8 cellular contexts compared by ENCODE assay signal in genomic region chr1:234970371-234970730, GRCh38.
DNase-seq lines count a peak whose midpoint lies in the region; ATAC-seq and TF ChIP-seq lines count a peak whose summit lies in the region.

No MANE protein-coding gene starts in this region.

- H3K9me3 Mint-ChIP-seq in Calu3 (ENCODE audit: low read depth, unreplicated experiment) = no peaks in the 10 kb centered on the region

- H3K4me3 ChIP-seq in SJSA1 (no peak overlapping the region), prostate gland (no peak overlapping the region)

- H3K27ac Mint-ChIP-seq in Calu3 (ENCODE audit: unreplicated experiment) = no peak overlapping the region

- 7% methylated on average over 5 of the region's 5 CpGs for WGBS in prostate gland

- peak overlapping the region; percentile 90 for H3K27ac ChIP-seq in SJSA1
- H3K27ac ChIP-seq in prostate gland = peak overlapping the region; percentile 72

- H3K4me3 Mint-ChIP-seq in Calu3 (ENCODE audit: low read depth, unreplicated experiment) = peak overlapping the region; percentile 42

- H3K36me3 Mint-ChIP-seq in Calu3 (ENCODE audit: insufficient read depth, unreplicated experiment) = no peaks in the 10 kb centered on the region

- H3K27me3 ChIP-seq in SJSA1 (replicated peaks) = no peaks in the 10 kb centered on the region
- no peaks in the 10 kb centered on the region for H3K27me3 ChIP-seq in prostate gland (replicated peaks; ENCODE audit: insufficient read depth)

- intact Hi-C loops in Calu3 (cut with micrococcal nuclease; ENCODE audit: unreplicated experiment) (no loop called here), prostate gland (cut with DNase I) (loop anchor here (5.0 kb wide), 2 partner anchors 248 to 358 kb away; partner anchors contain the start of gene IRF2BP2)

- H3K36me3 ChIP-seq in SJSA1 (no peaks in the 10 kb centered on the region), prostate gland (no peaks in the 10 kb centered on the region)

- no peak for ATAC-seq in HG02642 (IDR thresholded peaks at IDR 0.05; ENCODE audit: poor library complexity, unreplicated experiment)

- no TSS peak for BruUV-seq in Calu3 (replicated peaks; lab: Mats Ljungman, UMichigan)

- no peaks in the 10 kb centered on the region for H3K27me3 Mint-ChIP-seq in Calu3 (ENCODE audit: unreplicated experiment)

- H3K4me1 ChIP-seq in SJSA1 (replicated peaks) (peaks cover 67% of the 10 kb centered on the region), prostate gland (replicated peaks) (peaks cover 9% of the 10 kb centered on the region)

- DNase-seq in Calu3 = no peak
- DNase-seq in SJSA1 (ENCODE audit: low read depth in 1 of 2, low spot score in 2 of 2) = no peak
- DNase-seq in fibroblast of peridontal ligament (ENCODE audit: extremely low read depth) = peak; percentile 94
- DNase-seq in prostate gland (ENCODE audit: low spot score) = no peak
- DNase-seq in stimulated activated CD4-positive, alpha-beta T cell treated with anti-CD3 and anti-CD28 coated beads, Interleukin-2, amount 100 ng/mL, for 24 hours = no peak
- no peak for DNase-seq in NCI-H1694 treated with DMSO at 0.1 percent for 48 hours (lab: John Stamatoyannopoulos, UW)
- DNase-seq in NCI-H1105 (lab: John Stamatoyannopoulos, UW) = no peak

- CTCF ChIA-PET in Calu3 (lab: Charles Lee) = interaction anchor here (0.7 to 1.7 kb wide), 8 partner anchors 10 to 471 kb away, joined by 3 to 6 read pairs (median 3); no protein-coding TSS in a partner anchor

- H3K4me1 Mint-ChIP-seq in Calu3 (ENCODE audit: low read depth, unreplicated experiment) = peaks cover 46% of the 10 kb centered on the region

- TF ChIP-seq POLR2A in prostate gland (IDR thresholded peaks at IDR 0.05) = no peak

- TF ChIP-seq CTCF in Calu3 (IDR thresholded peaks at IDR 0.05; ENCODE audit: unreplicated experiment) (no peak), prostate gland (IDR thresholded peaks at IDR 0.05) (no peak)

- no peaks in the 10 kb centered on the region for H3K9me3 ChIP-seq in SJSA1 (replicated peaks)
- H3K9me3 ChIP-seq in prostate gland = no peaks in the 10 kb centered on the region
